ENCODE assay signal across 27 cellular contexts in genomic region chr1:111378806-111379205, GRCh38.
"Had no signal": no experiment of that assay in that cellular context is flagged by ENCODE, and none has a peak within 500 bp of the region (broad histone marks: within the 10 kb centered on the region; RNA-seq: fewer than 3 reads in every experiment).

No MANE protein-coding gene starts in this region.

- DNase-seq: activated CD4-positive, alpha-beta T cell treated with anti-CD3 and anti-CD28 coated beads for 48 hours; activated CD4-positive, alpha-beta T cell treated with anti-CD3 and anti-CD28 coated beads, Interleukin-2, amount 50 U/mL, for 4 hours; activated CD4-positive, CD25-positive, alpha-beta regulatory T cell treated with anti-CD3 and anti-CD28 coated beads, Interleukin-2, amount 50 U/mL, for 72 hours; activated CD8-positive, alpha-beta memory T cell treated with anti-CD3 and anti-CD28 coated beads, Interleukin-2, amount 50 U/mL, for 48 hours; activated CD8-positive, alpha-beta T cell treated with anti-CD3 and anti-CD28 coated beads, Interleukin-2, amount 10 ng/mL, durations not matched to agents 7 days and 5 days; activated effector memory CD4-positive, alpha-beta T cell treated with Interleukin-2 at 50 U/mL for 16 hours; activated naive CD4-positive, alpha-beta T cell; activated T-cell treated with anti-CD3 and anti-CD28 coated beads, Interleukin-2, amount 50 U/mL, for 1 hour; aorta; caudate nucleus; colonic mucosa; Karpas-422; MM.1S; NCI-H1105; NCI-H1436; NCI-H1694 treated with DMSO at 0.1 percent for 48 hours; NCI-H2029 treated with DMSO at 0.1 percent for 48 hours; NCI-H446 treated with DMSO at 0.1 percent for 48 hours; NCI-H524 treated with DMSO at 0.1 percent for 48 hours; NCI-H748 treated with DMSO at 0.1 percent for 48 hours; Peyer's patch; SHP77; SW 1271 had no signal

- ATAC-seq: activated CD8-positive, alpha-beta T cell treated with anti-CD3 and anti-CD28 coated beads, Interleukin-2, amount 10 ng/mL, durations not matched to agents 7 days and 5 days; SK-N-SH treated with all-trans-retinoic acid at 6 μM for 48 hours; WTC11 had no signal

- H3K27ac ChIP-seq: breast epithelium, colonic mucosa, Peyer's patch, SJSA1 had no signal
